ENCODE assay signal across 11 cellular contexts in the genomic region with DNA sequence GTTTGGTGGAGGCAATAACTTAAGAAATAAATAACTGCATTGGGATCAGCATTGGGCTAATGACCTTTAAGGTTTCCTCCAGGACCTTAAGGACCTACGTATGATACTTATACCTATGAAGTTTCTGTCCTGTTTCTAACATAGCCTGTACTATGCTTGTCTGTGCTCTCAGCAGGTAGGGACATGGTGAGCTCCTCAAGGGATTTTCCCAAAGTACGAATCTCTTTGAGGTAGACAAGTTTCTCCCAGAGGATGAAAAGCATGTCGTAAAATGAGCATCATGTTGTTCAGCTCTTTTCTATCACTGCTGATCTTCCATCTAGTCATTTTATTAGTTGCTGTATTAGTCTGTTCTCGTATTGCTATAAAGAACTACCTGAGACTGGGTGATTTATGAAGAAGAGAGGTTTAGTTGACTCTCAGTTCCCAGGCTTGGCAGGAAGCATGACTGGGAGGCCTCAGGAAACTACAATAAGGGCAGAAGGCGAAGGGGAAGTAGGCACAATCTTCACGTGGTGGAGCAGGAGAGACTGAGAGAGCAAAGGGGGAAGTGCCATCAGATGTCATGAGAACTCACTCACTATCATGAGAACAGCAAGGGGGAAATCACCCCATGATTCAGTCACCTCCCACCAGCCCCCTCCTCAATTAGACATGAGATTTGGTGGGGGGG.
DNase-seq lines count a peak whose midpoint lies in the region; ATAC-seq, FAIRE-seq and TF ChIP-seq lines count a peak whose summit lies in the region.
"Had no signal": no experiment of that assay in that cellular context is flagged by ENCODE, and none has a peak within 500 bp of the region (broad histone marks: within the 10 kb centered on the region; RNA-seq: fewer than 3 reads in every experiment).

No MANE protein-coding gene starts in this region.

- H3K56ac ChIP-seq in H9 (ENCODE audit: insufficient read length, low read depth, low read length) = no peak overlapping the region

- H4K8ac ChIP-seq in H9 (replicated peaks; ENCODE audit: insufficient read length, low read depth, low read length) = no peak overlapping the region

- no peaks in the 10 kb centered on the region for H3K23me2 ChIP-seq in H9 (ENCODE audit: insufficient read length, low read depth, low read length, poor library complexity, severe bottlenecking)

- no peak overlapping the region for H3K4me2 ChIP-seq in H9 (ENCODE audit: insufficient read depth, insufficient read length, low read length)

- no peak overlapping the region for H2BK15ac ChIP-seq in H9 (ENCODE audit: low read depth, low read length)

- TF ChIP-seq CTCF in VCaP (conservative IDR thresholded peaks at IDR 0.05) (no peak), mucosa of descending colon (IDR thresholded peaks at IDR 0.05) (no peak), H9 (conservative IDR thresholded peaks at IDR 0.05) (no peak), GM10248 (IDR thresholded peaks at IDR 0.05; ENCODE audit: control extremely low read depth, extremely low read depth, low read depth, missing control alignments) (no peak)

- intact Hi-C loops in mucosa of descending colon (cut with DNase I, micrococcal nuclease) = loop anchor here in 1 of 2 donors (10.0 kb wide), 1 partner anchor 237 kb away; no protein-coding TSS in a partner anchor

- no peaks in the 10 kb centered on the region for H3K79me2 ChIP-seq in H9 (ENCODE audit: insufficient read depth, low read length)

- peak; percentile 87 for DNase-seq in CD1c-positive myeloid dendritic cell (ENCODE audit: extremely low spot score)
- DNase-seq in mucosa of descending colon = peak in 1 of 3 donors; percentile 16
- no peak for DNase-seq in COLO668 (lab: John Stamatoyannopoulos, UW; ENCODE audit: unreplicated experiment)
- DNase-seq in H9 = no peak
- no peak for DNase-seq in urothelium cell line (ENCODE audit: low spot score)
- DNase-seq in GM10248 (ENCODE audit: extremely low spot score) = no peak

- H3K23ac ChIP-seq in H9 (ENCODE audit: insufficient read length, low read depth, low read length) = no peak overlapping the region

- no peaks in the 10 kb centered on the region for H3K79me1 ChIP-seq in H9 (ENCODE audit: insufficient read depth, low read depth, low read length, poor library complexity, severe bottlenecking)

- no peak overlapping the region for H3K4me3 ChIP-seq in mucosa of descending colon
- H3K4me3 ChIP-seq: ascending aorta had no signal

- no peak overlapping the region for H3K4ac ChIP-seq in H9 (ENCODE audit: low read depth, low read length)

- H3K36me3 ChIP-seq in mucosa of descending colon (ENCODE audit: low read depth) = no peaks in the 10 kb centered on the region
- H3K36me3 ChIP-seq: ascending aorta had no signal

- no peaks in the 10 kb centered on the region for H4K20me1 ChIP-seq in H9 (ENCODE audit: control insufficient read depth, insufficient read depth, insufficient read length)

- H2BK120ac ChIP-seq in H9 (ENCODE audit: low read depth, low read length, poor library complexity, severe bottlenecking) = no peak overlapping the region

- H3K9me3 ChIP-seq in mucosa of descending colon (no peaks in the 10 kb centered on the region), H9 (ENCODE audit: control insufficient read depth, low read depth, low read length) (no peaks in the 10 kb centered on the region)
- H3K9me3 ChIP-seq: ascending aorta had no signal

- H2AK5ac ChIP-seq in H9 (ENCODE audit: insufficient read length, low read length) = no peak overlapping the region

- ATAC-seq in mucosa of descending colon = peak; percentile 53
- ATAC-seq: Panc1 had no signal

- POLR2A ChIA-PET in GM10248 (lab: Yijun Ruan, JAX) = no interaction called here

- H4K91ac ChIP-seq in H9 (ENCODE audit: insufficient read length, low read depth, low read length) = no peak overlapping the region

- H3K27me3 Mint-ChIP-seq in IgD-negative memory B cell (no peaks in the 10 kb centered on the region), H9 (ENCODE audit: low read depth) (peaks cover 3% of the 10 kb centered on the region)

- no peak overlapping the region for H2BK5ac ChIP-seq in H9 (ENCODE audit: insufficient read length, low read length)

- H3K18ac ChIP-seq in H9 (ENCODE audit: insufficient read length, low read depth, low read length) = no peak overlapping the region

- no peaks in the 10 kb centered on the region for H3K27me3 ChIP-seq in H9 (ENCODE audit: insufficient read depth, low read length)
- H3K27me3 ChIP-seq: ascending aorta had no signal

- H3K4me1 ChIP-seq in mucosa of descending colon (ENCODE audit: low read depth) (no peaks in the 10 kb centered on the region), H9 (ENCODE audit: insufficient read depth, low read length) (no peaks in the 10 kb centered on the region)
- H3K4me1 ChIP-seq: ascending aorta had no signal

- CTCF ChIA-PET in GM10248 (lab: Yijun Ruan, JAX) = interaction anchor here (1.1 to 3.4 kb wide), 3 partner anchors 8 to 234 kb away, joined by 3 to 22 read pairs (median 7); no protein-coding TSS in a partner anchor

- peak overlapping the region in 3 of 4 donors; percentile 1 to 75 (median 56) for H3K4me3 Mint-ChIP-seq in IgD-negative memory B cell
- H3K4me3 Mint-ChIP-seq in H9 = no peak overlapping the region
- H3K4me3 Mint-ChIP-seq: neural crest cell had no signal

- no peak overlapping the region for H2AFZ ChIP-seq in H9 (ENCODE audit: low read length)

- FAIRE-seq in urothelium cell line (lab: Jason Lieb, UNC) = no peak

- H3K9ac ChIP-seq in H9 (ENCODE audit: extremely low read depth, insufficient read length, low read length) = no peak overlapping the region

- H3K14ac ChIP-seq in H9 (ENCODE audit: insufficient read depth, low read length) = no peak overlapping the region

- H4K5ac ChIP-seq in H9 (ENCODE audit: insufficient read length, low read depth, low read length) = no peak overlapping the region

- H3K27ac Mint-ChIP-seq in IgD-negative memory B cell (peak overlapping the region; percentile 32 to 64 (median 54)), H9 (0 out of 7 replicates have a peak overlapping the region, but pooled peaks of 1 of the 3 experiments have one; percentile 23)

- H2BK20ac ChIP-seq in H9 (ENCODE audit: low read depth, low read length, poor library complexity, severe bottlenecking) = no peak overlapping the region

- H2BK12ac ChIP-seq in H9 (ENCODE audit: insufficient read length, low read depth, low read length) = no peak overlapping the region

- H3K9me3 Mint-ChIP-seq in IgD-negative memory B cell (peaks cover 0 to 8% (median 2%) of the 10 kb centered on the region in 3 donors), H9 (peaks cover 4 to 8% of the 10 kb centered on the region in 2 experiments; a peak in 3 of 5 replicates)

- no peak overlapping the region for H3T11ph ChIP-seq in H9 (ENCODE audit: low read length)

- H3K27ac ChIP-seq in VCaP (peak overlapping the region; percentile 14; the same call in 1 of the 2 replicates), H9 (ENCODE audit: insufficient read length, low read depth, low read length) (no peak overlapping the region)
- H3K27ac ChIP-seq: ascending aorta had no signal

- H3K4me1 Mint-ChIP-seq in IgD-negative memory B cell (peaks cover 13 to 17% (median 16%) of the 10 kb centered on the region in 3 donors), H9 (no peaks in the 10 kb centered on the region)

- H3K36me3 Mint-ChIP-seq in IgD-negative memory B cell (no peaks in the 10 kb centered on the region), H9 (ENCODE audit: insufficient read depth in 1 of 3, low read depth in 3 of 3) (peaks cover 0 to 8% (median 1%) of the 10 kb centered on the region in 3 experiments; a peak in 2 of 7 replicates)

- no CpG with 5 or more reads among the region's 6 CpGs for WGBS in H9 (ENCODE audit: extremely low coverage, insufficient read length, low lambda C conversion rate)

Comparison
In these comparisons a context has a peak if more than half of its experiments do, and no peak if none do; other contexts are left out.
1. H3K4me3 Mint-ChIP-seq: peak in IgD-negative memory B cell (3 of 4); none in H9 (0 of 2).